10 cellular contexts compared by ENCODE assay signal in genomic region chr3:1439395-1439794, GRCh38.
DNase-seq lines count a peak whose midpoint lies in the region; ATAC-seq and TF ChIP-seq lines count a peak whose summit lies in the region.
"Had no signal": no experiment of that assay in that cellular context is flagged by ENCODE, and none has a peak within 500 bp of the region (broad histone marks: within the 10 kb centered on the region; RNA-seq: fewer than 3 reads in every experiment).

No MANE protein-coding gene starts in this region.

- no peaks in the 10 kb centered on the region for H3K4me1 ChIP-seq in A673 (ENCODE audit: insufficient read depth, low read length, poor library complexity, severe bottlenecking)
- H3K4me1 ChIP-seq: gastrocnemius medialis had no signal

- peaks cover 4% of the 10 kb centered on the region for H3K9me3 ChIP-seq in A673 (ENCODE audit: low read depth, low read length, poor library complexity, severe bottlenecking)
- H3K9me3 ChIP-seq: gastrocnemius medialis had no signal

- POLR2A ChIA-PET in A673 (lab: Charles Lee; ENCODE audit: low non-redundant PET) = no interaction called here

- no peak for ATAC-seq in HG02610 (IDR thresholded peaks at IDR 0.05; ENCODE audit: unreplicated experiment)
- ATAC-seq in GM19324 (IDR thresholded peaks at IDR 0.05; ENCODE audit: low FRiP score, unreplicated experiment) = no peak
- ATAC-seq: gastrocnemius medialis had no signal

- no peaks in the 10 kb centered on the region for H3K27me3 ChIP-seq in A673 (replicated peaks; ENCODE audit: insufficient read depth, low read depth, low read length, poor library complexity)
- H3K27me3 ChIP-seq: gastrocnemius medialis had no signal

- no peak overlapping the region for H3K4me3 ChIP-seq in A673 (ENCODE audit: low read depth, low read length, poor library complexity, severe bottlenecking)
- no peak overlapping the region for H3K4me3 ChIP-seq in epithelial cell of proximal tubule (ENCODE audit: low read depth, low read length)
- H3K4me3 ChIP-seq: gastrocnemius medialis had no signal

- H3K27ac ChIP-seq in A673 (ENCODE audit: low read depth, low read length, poor library complexity, severe bottlenecking) = no peak overlapping the region
- H3K27ac ChIP-seq: gastrocnemius medialis had no signal

- no TSS peak for BruUV-seq in A673 (replicated peaks; lab: Mats Ljungman, UMichigan)

- CTCF ChIA-PET in A673 (lab: Charles Lee) = no interaction called here

- intact Hi-C loops in A673 (cut with micrococcal nuclease; ENCODE audit: unreplicated experiment) = no loop called here

- peak; percentile 5 for DNase-seq in A673 (ENCODE audit: low spot score)
- DNase-seq in ELF-1 (ENCODE audit: low read depth, low spot score) = peak; percentile 4
- peak; percentile 5 for DNase-seq in MV-4-11 (lab: John Stamatoyannopoulos, UW)
- DNase-seq in epithelial cell of proximal tubule (ENCODE audit: low read depth) = no peak
- no peak for DNase-seq in SKM-1 treated with dmso at 0.1 percent for 144 hours (lab: John Stamatoyannopoulos, UW; ENCODE audit: unreplicated experiment)
- DNase-seq in activated CD4-positive, CD25-positive, alpha-beta regulatory T cell treated with anti-CD3 and anti-CD28 coated beads, Interleukin-2, amount 50 U/mL, for 72 hours = no peak
- DNase-seq: activated CD8-positive, alpha-beta memory T cell treated with anti-CD3 and anti-CD28 coated beads, Interleukin-2, amount 50 U/mL, for 4 hours; gastrocnemius medialis had no signal

- H3K36me3 ChIP-seq in A673 (ENCODE audit: insufficient read depth, low read length, poor library complexity, severe bottlenecking) = no peaks in the 10 kb centered on the region
- H3K36me3 ChIP-seq: gastrocnemius medialis had no signal

- peak; percentile 45 for TF ChIP-seq CTCF in A673 (conservative IDR thresholded peaks at IDR 0.05; ENCODE audit: low read depth, low read length)
- TF ChIP-seq CTCF in epithelial cell of proximal tubule (conservative IDR thresholded peaks at IDR 0.05; ENCODE audit: low read depth, low read length) = peak; percentile 64

Comparison
In these comparisons a context has a peak if more than half of its experiments do, and no peak if none do; other contexts are left out.
1. DNase-seq: peak in A673 (single experiment), ELF-1 (single experiment) and MV-4-11 (single experiment); none in epithelial cell of proximal tubule (single experiment), SKM-1 treated with dmso at 0.1 percent for 144 hours (single experiment) and activated CD4-positive, CD25-positive, alpha-beta regulatory T cell treated with anti-CD3 and anti-CD28 coated beads, Interleukin-2, amount 50 U/mL, for 72 hours (single experiment).